Comparison of ENCODE assay signal across 1 cellular context in the genomic region with DNA sequence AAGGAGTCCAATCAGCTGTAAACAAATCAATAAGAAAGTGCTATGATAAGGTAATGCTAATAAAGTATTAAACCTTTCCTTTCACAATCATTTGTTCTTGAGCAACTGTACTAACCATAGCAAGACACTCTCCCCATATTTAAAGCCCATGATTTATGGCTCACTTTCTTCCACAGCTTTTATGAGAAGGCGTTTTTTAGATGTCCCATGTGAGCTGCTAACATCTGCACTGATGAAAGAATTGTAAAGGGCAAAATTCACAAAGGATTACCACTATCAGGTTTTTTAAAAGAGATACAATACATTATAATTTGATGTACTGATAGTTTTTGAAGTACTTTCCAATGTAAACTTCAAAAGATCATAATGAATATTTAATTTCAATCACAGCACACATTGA.
TF ChIP-seq lines count a peak whose summit lies in the region.

No MANE protein-coding gene starts in this region.

TF ChIP-seq in HepG2, 621 proteins besides CTCF, POLR2A, EP300 and RAD21 (continued from another document):
- TF ChIP-seq ZNF546 (CRISPR knock-in tag; conservative IDR thresholded peaks at IDR 0.05): no peak
- TF ChIP-seq, protein P1, sequence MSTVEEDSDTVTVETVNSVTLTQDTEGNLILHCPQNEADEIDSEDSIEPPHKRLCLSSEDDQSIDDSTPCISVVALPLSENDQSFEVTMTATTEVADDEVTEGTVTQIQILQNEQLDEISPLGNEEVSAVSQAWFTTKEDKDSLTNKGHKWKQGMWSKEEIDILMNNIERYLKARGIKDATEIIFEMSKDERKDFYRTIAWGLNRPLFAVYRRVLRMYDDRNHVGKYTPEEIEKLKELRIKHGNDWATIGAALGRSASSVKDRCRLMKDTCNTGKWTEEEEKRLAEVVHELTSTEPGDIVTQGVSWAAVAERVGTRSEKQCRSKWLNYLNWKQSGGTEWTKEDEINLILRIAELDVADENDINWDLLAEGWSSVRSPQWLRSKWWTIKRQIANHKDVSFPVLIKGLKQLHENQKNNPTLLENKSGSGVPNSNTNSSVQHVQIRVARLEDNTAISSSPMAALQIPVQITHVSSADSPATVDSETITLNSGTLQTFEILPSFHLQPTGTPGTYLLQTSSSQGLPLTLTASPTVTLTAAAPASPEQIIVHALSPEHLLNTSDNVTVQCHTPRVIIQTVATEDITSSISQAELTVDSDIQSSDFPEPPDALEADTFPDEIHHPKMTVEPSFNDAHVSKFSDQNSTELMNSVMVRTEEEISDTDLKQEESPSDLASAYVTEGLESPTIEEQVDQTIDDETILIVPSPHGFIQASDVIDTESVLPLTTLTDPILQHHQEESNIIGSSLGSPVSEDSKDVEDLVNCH (CRISPR knock-in tag; IDR thresholded peaks at IDR 0.05): no peak
